In genomic region chr17:996554-997344, GRCh38 we compare ENCODE assay signal across 8 cellular contexts. TPM values are rescaled to one million over a fixed set of nuclear protein-coding genes. Genes with fewer than 3 reads are reported as not detected.
A peak's percentile ranks its signal among the peaks of the same experiment; 100 is the strongest.
DNase-seq lines count a peak whose midpoint lies in the region; ATAC-seq, FAIRE-seq and TF ChIP-seq lines count a peak whose summit lies in the region.

Gene TIMM22 (plus strand): TSS chr17:997129. CDS start chr17:997143, 14 bp downstream.

- dilution Hi-C loops in endothelial cell of umbilical vein (cut with MboI; ENCODE audit: extremely low pct_ligation_motif_present, low sequenced_read_pairs) = loop anchor here (25.0 kb wide), 1 partner anchor 209 kb away; the partner anchor contains the start of genes GLOD4 and MRM3

- H4K20me1 ChIP-seq in OCI-LY3 (ENCODE audit: insufficient read depth, low read length) (no peaks in the 10 kb centered on the region), endothelial cell of umbilical vein (replicated peaks; ENCODE audit: control insufficient read depth, extremely low read depth, insufficient read depth, low read length) (no peaks in the 10 kb centered on the region)

- no peaks in the 10 kb centered on the region for H3K27me3 ChIP-seq in OCI-LY3 (ENCODE audit: low read depth, low read length)
- no peaks in the 10 kb centered on the region for H3K27me3 ChIP-seq in endothelial cell of umbilical vein (ENCODE audit: control insufficient read depth in 2 of 2, insufficient read depth in 2 of 2, low read length in 2 of 2)

- ATAC-seq in GM21526 (IDR thresholded peaks at IDR 0.05; ENCODE audit: low FRiP score, unreplicated experiment) = peak; percentile 83

- intact Hi-C loops in endothelial cell of umbilical vein (cut with micrococcal nuclease) = loop anchor here (1.0 to 5.0 kb wide), 5 partner anchors 202 to 854 kb away; partner anchors contain the start of genes GLOD4, MRM3 and VPS53

- peak within 1 kb of the TSS; percentile 88 for H3K4me2 ChIP-seq in OCI-LY3 (ENCODE audit: low read length)
- H3K4me2 ChIP-seq in endothelial cell of umbilical vein (ENCODE audit: insufficient read depth, low read length) = peak within 1 kb of the TSS; percentile 51

- DNase-seq in DMS114 treated with DMSO at 0.1 percent for 48 hours (lab: John Stamatoyannopoulos, UW; ENCODE audit: unreplicated experiment) (peak; percentile 94), HuH-7.5 (ENCODE audit: low spot score) (peak; percentile 90), endothelial cell of umbilical vein (ENCODE audit: low read depth, low spot score) (peak; percentile 98), middle frontal gyrus (ENCODE audit: extremely low spot score, low spot score) (peak; percentile 91)
- peak; percentile 94 for DNase-seq in activated CD8-positive, alpha-beta memory T cell treated with anti-CD3 and anti-CD28 coated beads, Interleukin-2, amount 50 U/mL, for 48 hours
- DNase-seq in stimulated activated CD8-positive, alpha-beta memory T cell treated with anti-CD3 and anti-CD28 coated beads, Interleukin-2, amount 100 ng/mL, for 48 hours (ENCODE audit: low read depth in 2 of 2) = peak; percentile 82 to 87

- H3K36me3 ChIP-seq in OCI-LY3 (replicated peaks; ENCODE audit: low read depth, low read length) = peaks cover 7% of the 10 kb centered on the region
- H3K36me3 ChIP-seq in endothelial cell of umbilical vein (ENCODE audit: control insufficient read depth in 2 of 2, extremely low read depth in 1 of 2, insufficient read depth in 2 of 2, low read length in 2 of 2) = peaks cover 0 to 4% of the 10 kb centered on the region in 2 experiments

- CTCF ChIA-PET in endothelial cell of umbilical vein (lab: Charles Lee) = interaction anchor here (0.6 to 4.3 kb wide), 38 partner anchors 9 to 585 kb away, joined by 3 to 48 read pairs (median 5); partner anchors contain the start of genes GLOD4, MRM3, NXN and VPS53

- H2AFZ ChIP-seq in OCI-LY3 (ENCODE audit: low read depth, low read length) (peak within 1 kb of the TSS; percentile 99), endothelial cell of umbilical vein (ENCODE audit: low read depth, low read length) (peak within 1 kb of the TSS; percentile 86)

- peak; percentile 81 for TF ChIP-seq POLR2A in endothelial cell of umbilical vein (IDR thresholded peaks at IDR 0.05; ENCODE audit: low read depth, low read length)

- peak; percentile 95 for FAIRE-seq in endothelial cell of umbilical vein (lab: Jason Lieb, UNC)

- H3K27ac ChIP-seq in OCI-LY3 (ENCODE audit: low read length) = peak within 1 kb of the TSS; percentile 71
- peak within 1 kb of the TSS; percentile 86 for H3K27ac ChIP-seq in endothelial cell of umbilical vein (ENCODE audit: insufficient read depth, low read depth, low read length)

- H3K79me2 ChIP-seq in OCI-LY3 (ENCODE audit: low read length) = peaks cover 18% of the 10 kb centered on the region
- H3K79me2 ChIP-seq in endothelial cell of umbilical vein (ENCODE audit: control insufficient read depth, insufficient read depth, low read length) = peaks cover 21% of the 10 kb centered on the region

- H3K4me3 ChIP-seq in OCI-LY3 (ENCODE audit: low read length) (peak within 1 kb of the TSS; percentile 98), endothelial cell of umbilical vein (replicated peaks in 1 of 3; ENCODE audit: insufficient read depth in 1 of 3, low read depth in 1 of 3, low read length in 3 of 3) (peak within 1 kb of the TSS; percentile 77 to 97 (median 86))

- H3K9me1 ChIP-seq in endothelial cell of umbilical vein (replicated peaks; ENCODE audit: control insufficient read depth, extremely low read depth, insufficient read depth, low read length) = no peaks in the 10 kb centered on the region

- H3K9ac ChIP-seq in OCI-LY3 (ENCODE audit: low read length) = peak within 1 kb of the TSS; percentile 92
- peak within 1 kb of the TSS; percentile 95 for H3K9ac ChIP-seq in endothelial cell of umbilical vein (replicated peaks; ENCODE audit: extremely low read depth, insufficient read depth, low read length)

- peak; percentile 68 for TF ChIP-seq CTCF in OCI-LY3 (IDR thresholded peaks at IDR 0.05; ENCODE audit: low read depth, low read length)
- peak; percentile 94 to 97 for TF ChIP-seq CTCF in endothelial cell of umbilical vein (IDR thresholded peaks at IDR 0.05; ENCODE audit: extremely low read depth in 1 of 2, insufficient read depth in 1 of 2, low read depth in 1 of 2, low read length in 2 of 2)

- H3K4me1 ChIP-seq in OCI-LY3 (ENCODE audit: low read length) = peaks cover 8% of the 10 kb centered on the region
- peaks cover 29% of the 10 kb centered on the region for H3K4me1 ChIP-seq in endothelial cell of umbilical vein (ENCODE audit: control insufficient read depth, extremely low read depth, insufficient read depth, low read length)

- no TSS peak for BruUV-seq in endothelial cell of umbilical vein (replicated peaks; lab: Mats Ljungman, UMichigan)

- POLR2A ChIA-PET in endothelial cell of umbilical vein (lab: Charles Lee) = interaction anchor here (0.7 kb wide), 1 partner anchor 251 kb away, joined by 4 read pairs; no protein-coding TSS in a partner anchor

- no peaks in the 10 kb centered on the region for H3K9me3 ChIP-seq in OCI-LY3 (ENCODE audit: insufficient read depth, low read length)
- no peaks in the 10 kb centered on the region for H3K9me3 ChIP-seq in endothelial cell of umbilical vein (replicated peaks; ENCODE audit: control insufficient read depth, insufficient read depth, low read length)

TF ChIP-seq in endothelial cell of umbilical vein, 7 proteins besides CTCF, POLR2A, EP300 and RAD21:
- TF ChIP-seq, protein P1, sequence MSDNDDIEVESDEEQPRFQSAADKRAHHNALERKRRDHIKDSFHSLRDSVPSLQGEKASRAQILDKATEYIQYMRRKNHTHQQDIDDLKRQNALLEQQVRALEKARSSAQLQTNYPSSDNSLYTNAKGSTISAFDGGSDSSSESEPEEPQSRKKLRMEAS (IDR thresholded peaks at IDR 0.05; ENCODE audit: insufficient read depth, insufficient read length) = peak; percentile 93
- TF ChIP-seq MYC (IDR thresholded peaks at IDR 0.05; ENCODE audit: low read depth, low read length) = peak; percentile 95
- no peak for TF ChIP-seq JUN (IDR thresholded peaks at IDR 0.05; ENCODE audit: borderline replicate concordance, insufficient read depth, insufficient read length, low read depth)
- TF ChIP-seq FOS (IDR thresholded peaks at IDR 0.05; ENCODE audit: borderline replicate concordance, insufficient read depth, low read length) = no peak
- no peak for TF ChIP-seq EZH2 (IDR thresholded peaks at IDR 0.05; ENCODE audit: borderline replicate concordance, low read depth, low read length, severe bottlenecking)
- TF ChIP-seq GATA2 (IDR thresholded peaks at IDR 0.05; ENCODE audit: insufficient read depth, insufficient read length, low read depth, low read length) = peak; percentile 14
- TF ChIP-seq POLR2AphosphoS5 (IDR thresholded peaks at IDR 0.05; ENCODE audit: insufficient read depth, low read depth, low read length) = peak; percentile 77

RNA-seq across cellular contexts. Expression of gene TIMM22, which starts in this region (rescaled TPM):
- total RNA-seq in endothelial cell of umbilical vein = 19.5 and 19.6 TPM in 2 replicates
- 18.6 and 19.0 TPM in 2 replicates for polyA plus RNA-seq in endothelial cell of umbilical vein
- polyA plus RNA-seq in endothelial cell of umbilical vein (2011; cell fraction: cytosol; rRNA removed) = 16.5 and 20.5 TPM in 2 replicates
- polyA plus RNA-seq in endothelial cell of umbilical vein (2011; cell fraction: nucleus; rRNA removed) = 9.6 and 10.3 TPM in 2 replicates
- polyA plus RNA-seq in endothelial cell of umbilical vein (2012) = 22.1 and 22.5 TPM in 2 replicates
- 18.3 and 18.5 TPM in 2 replicates for polyA minus RNA-seq in endothelial cell of umbilical vein
- 8.5 TPM for polyA minus RNA-seq in endothelial cell of umbilical vein (2011; cell fraction: cytosol; rRNA and poly(A)+ RNA removed)
- 10.9 and 15.9 TPM in 2 replicates for polyA minus RNA-seq in endothelial cell of umbilical vein (2011; cell fraction: nucleus; rRNA and poly(A)+ RNA removed)

Comparison
In these comparisons a context has a peak if more than half of its experiments do, and no peak if none do; other contexts are left out.
1. Peak in every context shown above with its lines: DNase-seq, ATAC-seq, H3K4me3 ChIP-seq and H3K27ac ChIP-seq.